1 cellular context compared by ENCODE assay signal in the genomic region with DNA sequence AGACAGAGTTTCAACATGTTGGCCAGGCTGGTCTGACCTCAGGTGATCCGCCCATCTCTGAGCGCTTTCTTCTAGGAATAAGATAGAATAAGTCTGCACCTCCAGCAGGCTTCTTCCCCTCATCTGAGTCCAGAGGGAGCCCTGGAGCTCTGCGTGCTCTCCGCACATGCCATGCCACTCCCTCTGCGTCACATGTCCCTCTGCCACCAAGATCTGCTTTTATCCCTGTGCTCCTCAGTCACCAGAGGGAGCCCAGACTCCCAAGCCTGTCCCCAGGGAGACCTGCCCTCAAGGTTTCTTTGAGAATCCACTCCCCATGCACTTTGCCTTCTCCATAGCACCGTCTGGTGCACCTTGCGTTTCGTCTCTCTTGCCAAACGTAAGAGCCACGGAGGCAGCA.
TF ChIP-seq lines count a peak whose summit lies in the region.

No MANE protein-coding gene starts in this region.

TF ChIP-seq in A549, 52 proteins besides CTCF, POLR2A, EP300 and RAD21 (continued from another document):
- TF ChIP-seq, protein P1, sequence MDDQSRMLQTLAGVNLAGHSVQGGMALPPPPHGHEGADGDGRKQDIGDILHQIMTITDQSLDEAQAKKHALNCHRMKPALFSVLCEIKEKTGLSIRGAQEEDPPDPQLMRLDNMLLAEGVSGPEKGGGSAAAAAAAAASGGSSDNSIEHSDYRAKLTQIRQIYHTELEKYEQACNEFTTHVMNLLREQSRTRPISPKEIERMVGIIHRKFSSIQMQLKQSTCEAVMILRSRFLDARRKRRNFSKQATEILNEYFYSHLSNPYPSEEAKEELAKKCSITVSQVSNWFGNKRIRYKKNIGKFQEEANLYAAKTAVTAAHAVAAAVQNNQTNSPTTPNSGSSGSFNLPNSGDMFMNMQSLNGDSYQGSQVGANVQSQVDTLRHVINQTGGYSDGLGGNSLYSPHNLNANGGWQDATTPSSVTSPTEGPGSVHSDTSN (IDR thresholded peaks at IDR 0.05), result no peak
- TF ChIP-seq POLR2AphosphoS2 (conservative IDR thresholded peaks at IDR 0.05; ENCODE audit: low read length) (no peak), JUNB (IDR thresholded peaks at IDR 0.05) (no peak), MAFK (IDR thresholded peaks at IDR 0.05; ENCODE audit: partially characterized antibody) (no peak)
- TF ChIP-seq, protein P2, sequence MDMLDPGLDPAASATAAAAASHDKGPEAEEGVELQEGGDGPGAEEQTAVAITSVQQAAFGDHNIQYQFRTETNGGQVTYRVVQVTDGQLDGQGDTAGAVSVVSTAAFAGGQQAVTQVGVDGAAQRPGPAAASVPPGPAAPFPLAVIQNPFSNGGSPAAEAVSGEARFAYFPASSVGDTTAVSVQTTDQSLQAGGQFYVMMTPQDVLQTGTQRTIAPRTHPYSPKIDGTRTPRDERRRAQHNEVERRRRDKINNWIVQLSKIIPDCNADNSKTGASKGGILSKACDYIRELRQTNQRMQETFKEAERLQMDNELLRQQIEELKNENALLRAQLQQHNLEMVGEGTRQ (IDR thresholded peaks at IDR 0.05), result peak; percentile 38; the same call in 1 of the 2 replicates
- TF ChIP-seq, protein P3, sequence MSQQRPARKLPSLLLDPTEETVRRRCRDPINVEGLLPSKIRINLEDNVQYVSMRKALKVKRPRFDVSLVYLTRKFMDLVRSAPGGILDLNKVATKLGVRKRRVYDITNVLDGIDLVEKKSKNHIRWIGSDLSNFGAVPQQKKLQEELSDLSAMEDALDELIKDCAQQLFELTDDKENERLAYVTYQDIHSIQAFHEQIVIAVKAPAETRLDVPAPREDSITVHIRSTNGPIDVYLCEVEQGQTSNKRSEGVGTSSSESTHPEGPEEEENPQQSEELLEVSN (IDR thresholded peaks at IDR 0.05; ENCODE audit: borderline replicate concordance, low read depth), result no peak
